Comparison of ENCODE assay signal across 8 cellular contexts in the genomic region with DNA sequence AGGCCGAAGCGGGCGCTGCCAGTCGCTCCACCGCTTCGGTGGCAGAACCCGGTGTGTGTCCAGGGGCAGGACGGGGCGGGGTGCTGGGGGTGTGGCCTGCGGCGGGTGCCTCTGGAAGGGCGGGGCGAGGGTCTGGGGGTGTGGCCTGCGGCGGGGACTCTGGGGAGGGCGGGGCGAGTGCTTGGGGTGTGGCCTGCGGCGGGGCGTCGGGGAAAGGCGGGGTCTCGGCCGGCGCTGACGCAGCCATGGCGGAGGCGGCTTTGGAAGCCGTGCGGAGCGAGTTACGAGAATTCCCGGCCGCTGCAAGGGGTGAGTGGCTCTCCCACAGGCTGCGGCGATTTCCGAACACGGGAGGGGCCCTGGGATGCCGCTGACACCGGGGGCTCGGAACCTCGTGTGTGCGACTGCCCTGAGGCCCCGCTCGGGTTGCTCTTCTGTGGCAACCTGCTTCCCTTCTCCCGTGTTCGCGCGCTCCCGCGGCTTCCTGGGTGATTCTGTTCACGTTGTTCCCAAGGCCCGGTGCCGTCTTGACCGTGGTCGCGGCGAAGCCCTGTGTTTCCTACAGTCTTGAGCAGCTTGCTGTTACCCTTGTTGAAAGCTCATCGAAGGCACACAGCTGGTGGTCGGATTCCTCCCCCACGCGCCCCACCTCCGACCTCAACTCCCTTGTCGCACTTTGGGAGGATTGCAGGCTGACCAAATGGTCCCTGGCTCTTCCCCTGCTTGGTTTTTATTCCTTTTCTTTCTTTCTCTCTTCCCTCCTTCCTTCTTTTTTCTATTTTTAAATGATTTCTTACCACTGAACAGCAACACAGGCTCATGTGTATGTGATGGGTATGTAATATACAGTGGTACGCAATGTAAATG.
A peak's percentile ranks its signal among the peaks of the same experiment; 100 is the strongest.
DNase-seq lines count a peak whose midpoint lies in the region; ATAC-seq and TF ChIP-seq lines count a peak whose summit lies in the region.

A gene (plus strand): TSS at position 213 of the 867 bp plus-strand sequence. CDS start 33 bp downstream, at position 246.

- ATAC-seq in GM18517 (IDR thresholded peaks at IDR 0.05; ENCODE audit: unreplicated experiment) = peak; percentile 52
- ATAC-seq in HG03066 (IDR thresholded peaks at IDR 0.05; ENCODE audit: low read depth, unreplicated experiment) = peak; percentile 65

- DNase-seq in NCI-H446 (lab: John Stamatoyannopoulos, UW) = peak; percentile 54 to 89
- DNase-seq in activated CD4-positive, alpha-beta T cell treated with anti-CD3 and anti-CD28 coated beads for 1 hour = peak; percentile 89
- peak; percentile 74 to 83 for DNase-seq in cerebellar nuclear complex (lab: John Stamatoyannopoulos, UW)
- peak; percentile 78 for DNase-seq in kidney glomerular epithelial cell (lab: John Stamatoyannopoulos, UW)
- DNase-seq in stimulated activated CD4-positive, alpha-beta T cell treated with anti-CD3 and anti-CD28 coated beads, Interleukin-15, amount 100 ng/mL, for 24 hours = peak; percentile 98

- peak within 1 kb of the TSS; percentile 55 for H3K27ac ChIP-seq in 22Rv1

- TF ChIP-seq CTCF in 22Rv1 (IDR thresholded peaks at IDR 0.05) = no peak; the same call in 1 of the 2 replicates

Comparison
In these comparisons a context has a peak if more than half of its experiments do, and no peak if none do; other contexts are left out.
1. Peak in every context shown above with its lines: DNase-seq, ATAC-seq and H3K27ac ChIP-seq.